ENCODE assay signal across 1 cellular context in the genomic region with DNA sequence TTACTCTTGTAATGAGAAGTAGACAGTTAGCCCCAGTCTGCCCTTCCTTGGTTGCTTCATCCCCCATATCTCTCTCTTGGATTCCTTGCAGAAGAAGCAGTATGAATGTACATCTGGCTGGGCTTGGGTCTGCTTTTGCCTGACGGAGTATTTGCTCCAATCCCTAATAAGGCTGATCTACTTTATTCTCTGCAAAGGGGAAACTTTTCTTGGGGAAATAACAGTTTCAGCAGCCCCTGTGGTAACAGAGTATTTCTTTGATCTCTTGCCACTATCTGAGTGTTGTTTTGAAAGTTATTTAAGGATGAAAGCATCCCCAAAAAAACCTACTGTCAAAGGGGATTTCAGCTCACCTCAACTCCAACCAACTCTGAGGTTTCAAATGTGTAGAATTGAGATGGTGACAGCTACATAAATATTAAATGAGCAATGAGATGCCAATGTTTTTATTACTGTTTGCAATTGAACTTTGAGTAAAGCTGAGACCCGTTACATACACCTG.
TF ChIP-seq lines count a peak whose summit lies in the region.

No MANE protein-coding gene starts in this region.

TF ChIP-seq in WTC11, 78 proteins besides CTCF, POLR2A, EP300 and RAD21 (continued from another document):
- TF ChIP-seq, protein P1, sequence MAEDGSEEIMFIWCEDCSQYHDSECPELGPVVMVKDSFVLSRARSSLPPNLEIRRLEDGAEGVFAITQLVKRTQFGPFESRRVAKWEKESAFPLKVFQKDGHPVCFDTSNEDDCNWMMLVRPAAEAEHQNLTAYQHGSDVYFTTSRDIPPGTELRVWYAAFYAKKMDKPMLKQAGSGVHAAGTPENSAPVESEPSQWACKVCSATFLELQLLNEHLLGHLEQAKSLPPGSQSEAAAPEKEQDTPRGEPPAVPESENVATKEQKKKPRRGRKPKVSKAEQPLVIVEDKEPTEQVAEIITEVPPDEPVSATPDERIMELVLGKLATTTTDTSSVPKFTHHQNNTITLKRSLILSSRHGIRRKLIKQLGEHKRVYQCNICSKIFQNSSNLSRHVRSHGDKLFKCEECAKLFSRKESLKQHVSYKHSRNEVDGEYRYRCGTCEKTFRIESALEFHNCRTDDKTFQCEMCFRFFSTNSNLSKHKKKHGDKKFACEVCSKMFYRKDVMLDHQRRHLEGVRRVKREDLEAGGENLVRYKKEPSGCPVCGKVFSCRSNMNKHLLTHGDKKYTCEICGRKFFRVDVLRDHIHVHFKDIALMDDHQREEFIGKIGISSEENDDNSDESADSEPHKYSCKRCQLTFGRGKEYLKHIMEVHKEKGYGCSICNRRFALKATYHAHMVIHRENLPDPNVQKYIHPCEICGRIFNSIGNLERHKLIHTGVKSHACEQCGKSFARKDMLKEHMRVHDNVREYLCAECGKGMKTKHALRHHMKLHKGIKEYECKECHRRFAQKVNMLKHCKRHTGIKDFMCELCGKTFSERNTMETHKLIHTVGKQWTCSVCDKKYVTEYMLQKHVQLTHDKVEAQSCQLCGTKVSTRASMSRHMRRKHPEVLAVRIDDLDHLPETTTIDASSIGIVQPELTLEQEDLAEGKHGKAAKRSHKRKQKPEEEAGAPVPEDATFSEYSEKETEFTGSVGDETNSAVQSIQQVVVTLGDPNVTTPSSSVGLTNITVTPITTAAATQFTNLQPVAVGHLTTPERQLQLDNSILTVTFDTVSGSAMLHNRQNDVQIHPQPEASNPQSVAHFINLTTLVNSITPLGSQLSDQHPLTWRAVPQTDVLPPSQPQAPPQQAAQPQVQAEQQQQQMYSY (CRISPR knock-in tag; IDR thresholded peaks at IDR 0.05), result no peak
- no peak for TF ChIP-seq TCF7 (CRISPR knock-in tag; IDR thresholded peaks at IDR 0.05; ENCODE audit: low read depth)
- no peak for TF ChIP-seq ZNF263 (CRISPR knock-in tag; IDR thresholded peaks at IDR 0.05; ENCODE audit: low read depth)
- no peak for TF ChIP-seq FOXK1 (CRISPR knock-in tag; IDR thresholded peaks at IDR 0.05)
- TF ChIP-seq ATF1 (CRISPR knock-in tag; IDR thresholded peaks at IDR 0.05), result no peak
